1 cellular context compared by ENCODE assay signal in the genomic region with DNA sequence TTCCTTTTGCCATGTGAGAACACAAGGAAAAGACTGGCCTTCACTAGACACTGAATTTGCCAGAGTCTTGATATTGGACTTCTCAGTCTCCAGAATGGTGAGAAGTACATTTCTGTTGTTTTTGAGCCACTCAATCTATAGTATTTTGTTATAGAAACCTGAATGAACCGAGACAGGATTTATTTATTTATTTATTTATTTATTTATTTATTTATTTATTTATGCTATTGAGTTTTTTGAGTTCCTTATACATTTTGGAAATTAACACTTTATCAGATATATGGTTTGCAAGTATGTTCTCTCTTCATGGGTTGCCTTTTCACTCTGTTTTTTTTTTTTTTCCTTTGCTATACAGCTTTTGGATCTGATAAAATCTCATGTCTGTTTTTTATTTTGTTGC.
TF ChIP-seq lines count a peak whose summit lies in the region.

No MANE protein-coding gene starts in this region.

TF ChIP-seq in HEK293, 187 proteins besides CTCF, POLR2A, EP300 and RAD21 (continued from another document):
- TF ChIP-seq, protein P1, sequence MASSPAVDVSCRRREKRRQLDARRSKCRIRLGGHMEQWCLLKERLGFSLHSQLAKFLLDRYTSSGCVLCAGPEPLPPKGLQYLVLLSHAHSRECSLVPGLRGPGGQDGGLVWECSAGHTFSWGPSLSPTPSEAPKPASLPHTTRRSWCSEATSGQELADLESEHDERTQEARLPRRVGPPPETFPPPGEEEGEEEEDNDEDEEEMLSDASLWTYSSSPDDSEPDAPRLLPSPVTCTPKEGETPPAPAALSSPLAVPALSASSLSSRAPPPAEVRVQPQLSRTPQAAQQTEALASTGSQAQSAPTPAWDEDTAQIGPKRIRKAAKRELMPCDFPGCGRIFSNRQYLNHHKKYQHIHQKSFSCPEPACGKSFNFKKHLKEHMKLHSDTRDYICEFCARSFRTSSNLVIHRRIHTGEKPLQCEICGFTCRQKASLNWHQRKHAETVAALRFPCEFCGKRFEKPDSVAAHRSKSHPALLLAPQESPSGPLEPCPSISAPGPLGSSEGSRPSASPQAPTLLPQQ (tag by site-specific recombination; IDR thresholded peaks at IDR 0.05), result no peak
- TF ChIP-seq ZNF202 (tag by site-specific recombination; IDR thresholded peaks at IDR 0.05; ENCODE audit: borderline replicate concordance), result 0 out of 2 replicates have a peak, but pooled peaks have one; percentile 34
- peak; percentile 84 for TF ChIP-seq ZNF555 (tag by site-specific recombination; conservative IDR thresholded peaks at IDR 0.05)
- TF ChIP-seq ZNF426 (tag by site-specific recombination; IDR thresholded peaks at IDR 0.05), result peak; percentile 79
- TF ChIP-seq, protein P2, sequence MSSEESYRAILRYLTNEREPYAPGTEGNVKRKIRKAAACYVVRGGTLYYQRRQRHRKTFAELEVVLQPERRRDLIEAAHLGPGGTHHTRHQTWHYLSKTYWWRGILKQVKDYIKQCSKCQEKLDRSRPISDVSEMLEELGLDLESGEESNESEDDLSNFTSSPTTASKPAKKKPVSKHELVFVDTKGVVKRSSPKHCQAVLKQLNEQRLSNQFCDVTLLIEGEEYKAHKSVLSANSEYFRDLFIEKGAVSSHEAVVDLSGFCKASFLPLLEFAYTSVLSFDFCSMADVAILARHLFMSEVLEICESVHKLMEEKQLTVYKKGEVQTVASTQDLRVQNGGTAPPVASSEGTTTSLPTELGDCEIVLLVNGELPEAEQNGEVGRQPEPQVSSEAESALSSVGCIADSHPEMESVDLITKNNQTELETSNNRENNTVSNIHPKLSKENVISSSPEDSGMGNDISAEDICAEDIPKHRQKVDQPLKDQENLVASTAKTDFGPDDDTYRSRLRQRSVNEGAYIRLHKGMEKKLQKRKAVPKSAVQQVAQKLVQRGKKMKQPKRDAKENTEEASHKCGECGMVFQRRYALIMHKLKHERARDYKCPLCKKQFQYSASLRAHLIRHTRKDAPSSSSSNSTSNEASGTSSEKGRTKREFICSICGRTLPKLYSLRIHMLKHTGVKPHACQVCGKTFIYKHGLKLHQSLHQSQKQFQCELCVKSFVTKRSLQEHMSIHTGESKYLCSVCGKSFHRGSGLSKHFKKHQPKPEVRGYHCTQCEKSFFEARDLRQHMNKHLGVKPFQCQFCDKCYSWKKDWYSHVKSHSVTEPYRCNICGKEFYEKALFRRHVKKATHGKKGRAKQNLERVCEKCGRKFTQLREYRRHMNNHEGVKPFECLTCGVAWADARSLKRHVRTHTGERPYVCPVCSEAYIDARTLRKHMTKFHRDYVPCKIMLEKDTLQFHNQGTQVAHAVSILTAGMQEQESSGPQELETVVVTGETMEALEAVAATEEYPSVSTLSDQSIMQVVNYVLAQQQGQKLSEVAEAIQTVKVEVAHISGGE (tag by site-specific recombination; conservative IDR thresholded peaks at IDR 0.05; ENCODE audit: low read depth), result peak; percentile 70
- TF ChIP-seq, protein P3, sequence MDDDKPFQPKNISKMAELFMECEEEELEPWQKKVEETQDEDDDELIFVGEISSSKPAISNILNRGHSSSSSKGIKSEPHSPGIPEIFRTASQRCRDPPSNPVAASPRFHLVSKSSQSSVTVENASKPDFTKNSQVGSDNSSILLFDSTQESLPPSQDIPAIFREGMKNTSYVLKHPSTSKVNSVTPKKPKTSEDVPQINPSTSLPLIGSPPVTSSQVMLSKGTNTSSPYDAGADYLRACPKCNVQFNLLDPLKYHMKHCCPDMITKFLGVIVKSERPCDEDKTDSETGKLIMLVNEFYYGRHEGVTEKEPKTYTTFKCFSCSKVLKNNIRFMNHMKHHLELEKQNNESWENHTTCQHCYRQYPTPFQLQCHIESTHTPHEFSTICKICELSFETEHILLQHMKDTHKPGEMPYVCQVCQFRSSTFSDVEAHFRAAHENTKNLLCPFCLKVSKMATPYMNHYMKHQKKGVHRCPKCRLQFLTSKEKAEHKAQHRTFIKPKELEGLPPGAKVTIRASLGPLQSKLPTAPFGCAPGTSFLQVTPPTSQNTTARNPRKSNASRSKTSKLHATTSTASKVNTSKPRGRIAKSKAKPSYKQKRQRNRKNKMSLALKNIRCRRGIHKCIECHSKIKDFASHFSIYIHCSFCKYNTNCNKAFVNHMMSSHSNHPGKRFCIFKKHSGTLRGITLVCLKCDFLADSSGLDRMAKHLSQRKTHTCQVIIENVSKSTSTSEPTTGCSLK (tag by site-specific recombination; IDR thresholded peaks at IDR 0.05), result no peak
- peak; percentile 60 for TF ChIP-seq ZNF623 (tag by site-specific recombination; IDR thresholded peaks at IDR 0.05)
- TF ChIP-seq ZNF394 (tag by site-specific recombination; IDR thresholded peaks at IDR 0.05; ENCODE audit: borderline replicate concordance), result peak; percentile 90
- peak; percentile 92; the same call in 1 of the 2 replicates for TF ChIP-seq ZNF140 (tag by site-specific recombination; IDR thresholded peaks at IDR 0.05)
- peak; percentile 58 for TF ChIP-seq ZBTB8A (tag by site-specific recombination; IDR thresholded peaks at IDR 0.05)
- TF ChIP-seq, protein P4, sequence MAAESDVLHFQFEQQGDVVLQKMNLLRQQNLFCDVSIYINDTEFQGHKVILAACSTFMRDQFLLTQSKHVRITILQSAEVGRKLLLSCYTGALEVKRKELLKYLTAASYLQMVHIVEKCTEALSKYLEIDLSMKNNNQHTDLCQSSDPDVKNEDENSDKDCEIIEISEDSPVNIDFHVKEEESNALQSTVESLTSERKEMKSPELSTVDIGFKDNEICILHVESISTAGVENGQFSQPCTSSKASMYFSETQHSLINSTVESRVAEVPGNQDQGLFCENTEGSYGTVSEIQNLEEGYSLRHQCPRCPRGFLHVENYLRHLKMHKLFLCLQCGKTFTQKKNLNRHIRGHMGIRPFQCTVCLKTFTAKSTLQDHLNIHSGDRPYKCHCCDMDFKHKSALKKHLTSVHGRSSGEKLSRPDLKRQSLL (tag by site-specific recombination; IDR thresholded peaks at IDR 0.05), result no peak
- 0 out of 2 replicates have a peak, but pooled peaks have one; percentile 40 for TF ChIP-seq ZNF664 (tag by site-specific recombination; IDR thresholded peaks at IDR 0.05)
- TF ChIP-seq HOXA7 (CRISPR knock-in tag; IDR thresholded peaks at IDR 0.05; ENCODE audit: borderline replicate concordance), result no peak
TF ChIP-seq in HEK293: peak in this region for 17.
